23 cellular contexts compared by ENCODE assay signal in genomic region chr2:60407398-60407797, GRCh38.
"Had no signal": no experiment of that assay in that cellular context is flagged by ENCODE, and none has a peak within 500 bp of the region (broad histone marks: within the 10 kb centered on the region; RNA-seq: fewer than 3 reads in every experiment).

No MANE protein-coding gene starts in this region.

- H3K9me3 Mint-ChIP-seq: activated CD8-positive, alpha-beta T cell treated with anti-CD3 and anti-CD28 coated beads for 36 hours; activated naive CD4-positive, alpha-beta T cell treated with anti-CD3 and anti-CD28 coated beads for 36 hours; activated naive CD8-positive, alpha-beta T cell treated with anti-CD3 and anti-CD28 coated beads, Interleukin-2, amount 50 U/mL, for 24 hours; activated T-cell treated with anti-CD3 and anti-CD28 coated beads, Interleukin-2, amount 50 U/mL, for 24 hours; activated T-helper 2 cell treated with anti-CD3 and anti-CD28 coated beads, Interferon-gamma antibody, Interleukin-2, Interleukin-4, amounts not matched to agents 10 μg/mL and 5 μg/mL and 100 μg/mL, durations not matched to agents 14 hours and 24 hours and 36 hours; natural killer cell treated with Interleukin-12 subunit alpha and Interleukin-12 subunit beta and Interleukin-15 and Interleukin-18, amount 100 ng/mL, for 72 hours; stimulated activated naive CD8-positive, alpha-beta T cell treated with anti-CD3 and anti-CD28 coated beads, Interleukin-15, amount 100 ng/mL, for 72 hours had no signal

- DNase-seq: activated CD4-positive, alpha-beta T cell treated with anti-CD3 and anti-CD28 coated beads for 48 hours; activated CD4-positive, CD25-positive, alpha-beta regulatory T cell; activated CD8-positive, alpha-beta T cell treated with anti-CD3 and anti-CD28 coated beads for 36 hours; activated naive CD4-positive, alpha-beta T cell treated with anti-CD3 and anti-CD28 coated beads for 36 hours; activated naive CD8-positive, alpha-beta T cell treated with anti-CD3 and anti-CD28 coated beads, Interleukin-2, amount 50 U/mL, for 24 hours; activated T-cell treated with anti-CD3 and anti-CD28 coated beads, Interleukin-2, amount 50 U/mL, for 24 hours; cerebellar nuclear complex; cortex of kidney; effector CD8-positive, alpha-beta T cell; heart left ventricle; kidney glomerular epithelial cell; mesendoderm; occipital lobe; stimulated activated naive CD8-positive, alpha-beta T cell treated with anti-CD3 and anti-CD28 coated beads, Interleukin-15, amount 100 ng/mL, for 72 hours; T-helper 1 cell; T-helper 9 cell had no signal

- H3K4me3 ChIP-seq: ascending aorta, gastroesophageal sphincter, heart left ventricle, SK-N-MC, suprapubic skin had no signal

- H3K27me3 Mint-ChIP-seq: activated naive CD8-positive, alpha-beta T cell treated with anti-CD3 and anti-CD28 coated beads, Interleukin-2, amount 50 U/mL, for 24 hours; activated T-cell treated with anti-CD3 and anti-CD28 coated beads, Interleukin-2, amount 50 U/mL, for 24 hours; stimulated activated naive CD8-positive, alpha-beta T cell treated with anti-CD3 and anti-CD28 coated beads, Interleukin-15, amount 100 ng/mL, for 72 hours had no signal

- H3K27me3 ChIP-seq: ascending aorta, suprapubic skin had no signal

- H3K36me3 ChIP-seq: ascending aorta, gastroesophageal sphincter, heart left ventricle, suprapubic skin had no signal

- H3K4me1 Mint-ChIP-seq: stimulated activated naive CD8-positive, alpha-beta T cell treated with anti-CD3 and anti-CD28 coated beads, Interleukin-15, amount 100 ng/mL, for 72 hours had no signal

- H3K27ac ChIP-seq: ascending aorta, gastroesophageal sphincter, heart left ventricle, SK-N-MC, suprapubic skin had no signal

- H3K4me3 Mint-ChIP-seq: activated CD8-positive, alpha-beta T cell treated with anti-CD3 and anti-CD28 coated beads for 36 hours; activated naive CD4-positive, alpha-beta T cell treated with anti-CD3 and anti-CD28 coated beads for 36 hours; activated naive CD8-positive, alpha-beta T cell treated with anti-CD3 and anti-CD28 coated beads, Interleukin-2, amount 50 U/mL, for 24 hours; activated T-cell treated with anti-CD3 and anti-CD28 coated beads, Interleukin-2, amount 50 U/mL, for 24 hours; natural killer cell treated with Interleukin-12 subunit alpha and Interleukin-12 subunit beta and Interleukin-15 and Interleukin-18, amount 100 ng/mL, for 72 hours; stimulated activated naive CD8-positive, alpha-beta T cell treated with anti-CD3 and anti-CD28 coated beads, Interleukin-15, amount 100 ng/mL, for 72 hours had no signal

- H3K9me3 ChIP-seq: ascending aorta, gastroesophageal sphincter, heart left ventricle, suprapubic skin had no signal

- H3K27ac Mint-ChIP-seq: activated CD8-positive, alpha-beta T cell treated with anti-CD3 and anti-CD28 coated beads for 36 hours; activated naive CD4-positive, alpha-beta T cell treated with anti-CD3 and anti-CD28 coated beads for 36 hours; activated naive CD8-positive, alpha-beta T cell treated with anti-CD3 and anti-CD28 coated beads, Interleukin-2, amount 50 U/mL, for 24 hours; activated T-cell treated with anti-CD3 and anti-CD28 coated beads, Interleukin-2, amount 50 U/mL, for 24 hours; activated T-helper 2 cell treated with anti-CD3 and anti-CD28 coated beads, Interferon-gamma antibody, Interleukin-2, Interleukin-4, amounts not matched to agents 10 μg/mL and 5 μg/mL and 100 μg/mL, durations not matched to agents 14 hours and 24 hours and 36 hours; natural killer cell treated with Interleukin-12 subunit alpha and Interleukin-12 subunit beta and Interleukin-15 and Interleukin-18, amount 100 ng/mL, for 72 hours; stimulated activated naive CD8-positive, alpha-beta T cell treated with anti-CD3 and anti-CD28 coated beads, Interleukin-15, amount 100 ng/mL, for 72 hours had no signal

- ATAC-seq: activated CD8-positive, alpha-beta T cell treated with anti-CD3 and anti-CD28 coated beads for 36 hours; activated naive CD8-positive, alpha-beta T cell treated with anti-CD3 and anti-CD28 coated beads, Interleukin-2, amount 50 U/mL, for 24 hours; esophagus mucosa; gastroesophageal sphincter; natural killer cell treated with Interleukin-12 subunit alpha and Interleukin-12 subunit beta and Interleukin-15 and Interleukin-18, amount 100 ng/mL, for 72 hours; stimulated activated naive CD8-positive, alpha-beta T cell treated with anti-CD3 and anti-CD28 coated beads, Interleukin-15, amount 100 ng/mL, for 72 hours had no signal

- H3K4me1 ChIP-seq: ascending aorta, gastroesophageal sphincter had no signal

- H3K36me3 Mint-ChIP-seq: natural killer cell treated with Interleukin-12 subunit alpha and Interleukin-12 subunit beta and Interleukin-15 and Interleukin-18, amount 100 ng/mL, for 72 hours had no signal
